1 cellular context compared by ENCODE assay signal in genomic region chr2:218370410-218371063, GRCh38.
TF ChIP-seq lines count a peak whose summit lies in the region.

No MANE protein-coding gene starts in this region.

TF ChIP-seq in SK-N-SH treated with all-trans-retinoic acid at 6 μM for 48 hours, 23 proteins besides CTCF, POLR2A, EP300 and RAD21 (continued from another document):
- no peak for TF ChIP-seq CREB5 (CRISPR knock-in tag; IDR thresholded peaks at IDR 0.05; ENCODE audit: low read depth)
- no peak for TF ChIP-seq TOX (CRISPR knock-in tag; IDR thresholded peaks at IDR 0.05; ENCODE audit: borderline replicate concordance)
- TF ChIP-seq OSR1 (CRISPR knock-in tag; IDR thresholded peaks at IDR 0.05): no peak
- no peak for TF ChIP-seq ZFP3 (CRISPR knock-in tag; IDR thresholded peaks at IDR 0.05)
- no peak for TF ChIP-seq RARB (CRISPR knock-in tag; IDR thresholded peaks at IDR 0.05)
- no peak for TF ChIP-seq ZFP30 (CRISPR knock-in tag; IDR thresholded peaks at IDR 0.05)
- no peak for TF ChIP-seq ZNF70 (CRISPR knock-in tag; IDR thresholded peaks at IDR 0.05)
- TF ChIP-seq PPARA (CRISPR knock-in tag; IDR thresholded peaks at IDR 0.05; ENCODE audit: borderline replicate concordance): no peak
- TF ChIP-seq TSHZ2 (CRISPR knock-in tag; IDR thresholded peaks at IDR 0.05): no peak
- no peak for TF ChIP-seq ISL1 (CRISPR knock-in tag; IDR thresholded peaks at IDR 0.05)
- no peak for TF ChIP-seq SNAI2 (CRISPR knock-in tag; IDR thresholded peaks at IDR 0.05)
- no peak for TF ChIP-seq ZNF8 (CRISPR knock-in tag; IDR thresholded peaks at IDR 0.05)
- no peak for TF ChIP-seq ZC3H10 (CRISPR knock-in tag; IDR thresholded peaks at IDR 0.05)
